In genomic region chr18:42281851-42282250, GRCh38 we compare ENCODE assay signal across 29 cellular contexts.
"Had no signal": no experiment of that assay in that cellular context is flagged by ENCODE, and none has a peak within 500 bp of the region (broad histone marks: within the 10 kb centered on the region; RNA-seq: fewer than 3 reads in every experiment).

No MANE protein-coding gene starts in this region.

- H3K4me1 ChIP-seq: colonic mucosa, esophagus squamous epithelium, heart right ventricle, left lung, prostate gland, sigmoid colon, stomach, tibial artery had no signal

- FAIRE-seq: endothelial cell of umbilical vein, islet of Langerhans had no signal

- H3K27ac ChIP-seq: colonic mucosa, esophagus squamous epithelium, heart right ventricle, left lung, neural progenitor cell, prostate gland, sigmoid colon, stomach, testis, tibial artery had no signal

- H3K9me3 ChIP-seq: colonic mucosa, esophagus squamous epithelium, heart right ventricle, left lung, mucosa of descending colon, prostate gland, sigmoid colon, stomach, testis, tibial artery had no signal

- H3K36me3 Mint-ChIP-seq: mesothelial cell of epicardium; naive B cell; natural killer cell treated with Interleukin-12 subunit alpha and Interleukin-12 subunit beta and Interleukin-15 and Interleukin-18, amount 100 ng/mL, for 72 hours; neural progenitor cell; stimulated activated effector memory CD8-positive, alpha-beta T cell treated with anti-CD3 and anti-CD28 coated beads, Interleukin-12 subunit alpha, Interleukin-12 subunit beta, amount 100 ng/mL, for 72 hours; type B pancreatic cell had no signal

- H3K27me3 Mint-ChIP-seq: naive B cell; natural killer cell treated with Interleukin-12 subunit alpha and Interleukin-12 subunit beta and Interleukin-15 and Interleukin-18, amount 100 ng/mL, for 72 hours; type B pancreatic cell had no signal

- H3K4me3 Mint-ChIP-seq: mesothelial cell of epicardium; naive B cell; natural killer cell treated with Interleukin-12 subunit alpha and Interleukin-12 subunit beta and Interleukin-15 and Interleukin-18, amount 100 ng/mL, for 72 hours; neural progenitor cell; stimulated activated effector memory CD8-positive, alpha-beta T cell treated with anti-CD3 and anti-CD28 coated beads, Interleukin-12 subunit alpha, Interleukin-12 subunit beta, amount 100 ng/mL, for 72 hours; type B pancreatic cell had no signal

- H3K27me3 ChIP-seq: colonic mucosa, esophagus squamous epithelium, heart right ventricle, left lung, neural progenitor cell, sigmoid colon, stomach, testis, tibial artery had no signal

- H3K4me3 ChIP-seq: colonic mucosa, esophagus squamous epithelium, heart right ventricle, left lung, mucosa of descending colon, neural progenitor cell, prostate gland, sigmoid colon, stomach, testis, tibial artery had no signal

- H3K36me3 ChIP-seq: colonic mucosa, esophagus squamous epithelium, heart right ventricle, left lung, neural progenitor cell, prostate gland, sigmoid colon, stomach, tibial artery had no signal

- H3K27ac Mint-ChIP-seq: mesothelial cell of epicardium; naive B cell; natural killer cell treated with Interleukin-12 subunit alpha and Interleukin-12 subunit beta and Interleukin-15 and Interleukin-18, amount 100 ng/mL, for 72 hours; neural progenitor cell; stimulated activated effector memory CD8-positive, alpha-beta T cell treated with anti-CD3 and anti-CD28 coated beads, Interleukin-12 subunit alpha, Interleukin-12 subunit beta, amount 100 ng/mL, for 72 hours; type B pancreatic cell had no signal

- DNase-seq: colonic mucosa; dermis blood vessel endothelial cell; effector memory CD4-positive, alpha-beta T cell; esophagus squamous epithelium; foreskin melanocyte; glutamatergic neuron; heart right ventricle; hippocampal formation; left cardiac atrium; left lung; mesenchymal stem cell; mucosa of descending colon; naive B cell; right cardiac atrium; sigmoid colon; stimulated activated CD4-positive, alpha-beta T cell treated with anti-CD3 and anti-CD28 coated beads, Interleukin-2, amount 100 ng/mL, for 24 hours; stimulated activated CD4-positive, alpha-beta T cell treated with anti-CD3 and anti-CD28 coated beads, Interleukin-4, amount 100 ng/mL, for 24 hours; stimulated activated naive CD4-positive, alpha-beta T cell treated with Interleukin-2 at 50 U/mL for 16 hours; stomach; testis; tibial artery had no signal

- H3K4me1 Mint-ChIP-seq: mesothelial cell of epicardium; naive B cell; stimulated activated effector memory CD8-positive, alpha-beta T cell treated with anti-CD3 and anti-CD28 coated beads, Interleukin-12 subunit alpha, Interleukin-12 subunit beta, amount 100 ng/mL, for 72 hours had no signal

- H3K9ac ChIP-seq: neural progenitor cell had no signal

- H3K9me3 Mint-ChIP-seq: mesothelial cell of epicardium; naive B cell; natural killer cell treated with Interleukin-12 subunit alpha and Interleukin-12 subunit beta and Interleukin-15 and Interleukin-18, amount 100 ng/mL, for 72 hours; neural progenitor cell; stimulated activated effector memory CD8-positive, alpha-beta T cell treated with anti-CD3 and anti-CD28 coated beads, Interleukin-12 subunit alpha, Interleukin-12 subunit beta, amount 100 ng/mL, for 72 hours; type B pancreatic cell had no signal

- H2AFZ ChIP-seq: neural progenitor cell had no signal

- H3K4me2 ChIP-seq: neural progenitor cell had no signal

- ATAC-seq: heart right ventricle; left cardiac atrium; left lung; mucosa of descending colon; natural killer cell treated with Interleukin-12 subunit alpha and Interleukin-12 subunit beta and Interleukin-15 and Interleukin-18, amount 100 ng/mL, for 72 hours; right cardiac atrium; stimulated activated effector memory CD8-positive, alpha-beta T cell treated with anti-CD3 and anti-CD28 coated beads, Interleukin-12 subunit alpha, Interleukin-12 subunit beta, amount 100 ng/mL, for 72 hours had no signal
